22 cellular contexts compared by ENCODE assay signal in the genomic region with DNA sequence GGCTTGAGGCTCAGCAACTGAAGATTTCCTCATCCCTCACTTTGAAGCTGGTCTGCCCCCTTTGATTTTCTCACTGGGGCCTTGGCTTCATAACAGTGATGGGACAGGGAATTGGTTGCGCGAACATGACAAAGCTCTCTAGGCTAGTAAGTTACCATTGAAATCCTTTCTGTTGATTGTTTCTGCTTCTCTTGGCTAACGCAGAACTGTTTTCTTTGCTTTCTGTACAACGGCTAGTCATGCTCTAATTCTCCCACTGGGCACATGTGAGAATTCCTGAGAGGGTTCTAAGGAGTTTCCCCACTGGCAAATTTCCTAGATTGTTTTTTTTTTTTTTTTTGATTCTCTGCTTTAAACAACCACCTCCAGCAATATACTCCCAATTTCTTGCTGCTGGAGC.
DNase-seq lines count a peak whose midpoint lies in the region; ATAC-seq and TF ChIP-seq lines count a peak whose summit lies in the region.
"Had no signal": no experiment of that assay in that cellular context is flagged by ENCODE, and none has a peak within 500 bp of the region (broad histone marks: within the 10 kb centered on the region; RNA-seq: fewer than 3 reads in every experiment).

No MANE protein-coding gene starts in this region.

- no peaks in the 10 kb centered on the region for H3K36me3 Mint-ChIP-seq in chondrocyte (ENCODE audit: low read depth)
- H3K36me3 Mint-ChIP-seq: activated naive CD4-positive, alpha-beta T cell treated with anti-CD3 and anti-CD28 coated beads, Interleukin-2, amount 10 ng/mL, durations not matched to agents 7 days and 5 days; CD8-positive, alpha-beta memory T cell had no signal

- H3K4me3 ChIP-seq in ACC112 (ENCODE audit: low read depth, low read length): no peak overlapping the region
- no peak overlapping the region for H3K4me3 ChIP-seq in ascending aorta
- H3K4me3 ChIP-seq: esophagus squamous epithelium had no signal

- H3K27ac ChIP-seq in ACC112 (ENCODE audit: low read depth, low read length) (peak overlapping the region; percentile 60), ascending aorta (no peak overlapping the region)
- H3K27ac ChIP-seq: esophagus squamous epithelium, HL-60, RWPE1 had no signal

- DNase-seq in GM03348 (ENCODE audit: low spot score) (peak; percentile 51), chondrocyte (ENCODE audit: low spot score) (no peak), kidney glomerular epithelial cell (lab: John Stamatoyannopoulos, UW) (peak; percentile 30), ascending aorta (ENCODE audit: low spot score in 2 of 2) (no peak)
- no peak for DNase-seq in stimulated activated CD4-positive, alpha-beta T cell treated with anti-CD3 and anti-CD28 coated beads, Interleukin-2, amount 100 ng/mL, for 48 hours
- no peak for DNase-seq in activated T-cell treated with anti-CD3 and anti-CD28 coated beads, Interleukin-2, amount 50 U/mL, for 48 hours
- DNase-seq: activated CD4-positive, alpha-beta T cell treated with anti-CD3 and anti-CD28 coated beads, Interleukin-2, amount 50 U/mL, for 1 hour; activated naive CD4-positive, alpha-beta T cell treated with anti-CD3 and anti-CD28 coated beads, Interleukin-2, amount 10 ng/mL, durations not matched to agents 7 days and 5 days; CD8-positive, alpha-beta memory T cell; effector CD4-positive, alpha-beta T cell; esophagus squamous epithelium; H9; IMR-90; MM.1S; NCI-H187 treated with DMSO at 0.1 percent for 48 hours; stimulated activated naive CD8-positive, alpha-beta T cell treated with anti-CD3 and anti-CD28 coated beads, Interleukin-15, Interleukin-2, amounts not matched to agents 100 U/mL and 50 U/mL, for 24 hours; trophoblast cell had no signal

- H3K36me3 ChIP-seq in ACC112 (ENCODE audit: insufficient read depth, low read length) (no peaks in the 10 kb centered on the region), ascending aorta (no peaks in the 10 kb centered on the region)
- H3K36me3 ChIP-seq: esophagus squamous epithelium had no signal

- H3K27ac Mint-ChIP-seq in chondrocyte (ENCODE audit: unreplicated experiment): peak overlapping the region; percentile 85
- H3K27ac Mint-ChIP-seq: activated naive CD4-positive, alpha-beta T cell treated with anti-CD3 and anti-CD28 coated beads, Interleukin-2, amount 10 ng/mL, durations not matched to agents 7 days and 5 days; CD8-positive, alpha-beta memory T cell; H9 had no signal

- no peak overlapping the region for H3K4me3 Mint-ChIP-seq in chondrocyte (ENCODE audit: unreplicated experiment)
- H3K4me3 Mint-ChIP-seq: activated naive CD4-positive, alpha-beta T cell treated with anti-CD3 and anti-CD28 coated beads, Interleukin-2, amount 10 ng/mL, durations not matched to agents 7 days and 5 days; CD8-positive, alpha-beta memory T cell; H9; neural crest cell had no signal

- H2AFZ ChIP-seq in ACC112 (ENCODE audit: low read length, unreplicated experiment): no peak overlapping the region

- no peak for TF ChIP-seq CTCF in chondrocyte (IDR thresholded peaks at IDR 0.05)
- TF ChIP-seq CTCF in ascending aorta (IDR thresholded peaks at IDR 0.05): no peak

- no peaks in the 10 kb centered on the region for H3K27me3 Mint-ChIP-seq in chondrocyte (ENCODE audit: low read depth)
- H3K27me3 Mint-ChIP-seq: activated naive CD4-positive, alpha-beta T cell treated with anti-CD3 and anti-CD28 coated beads, Interleukin-2, amount 10 ng/mL, durations not matched to agents 7 days and 5 days; CD8-positive, alpha-beta memory T cell had no signal

- H3K27me3 ChIP-seq in ACC112 (ENCODE audit: insufficient read depth, low read length) (no peaks in the 10 kb centered on the region), ascending aorta (no peaks in the 10 kb centered on the region)
- H3K27me3 ChIP-seq: esophagus squamous epithelium had no signal

- H3K4me1 Mint-ChIP-seq in chondrocyte (ENCODE audit: low read depth): peaks cover 9% of the 10 kb centered on the region
- H3K4me1 Mint-ChIP-seq: activated naive CD4-positive, alpha-beta T cell treated with anti-CD3 and anti-CD28 coated beads, Interleukin-2, amount 10 ng/mL, durations not matched to agents 7 days and 5 days; CD8-positive, alpha-beta memory T cell; neural crest cell had no signal

- H3K9me3 ChIP-seq in ascending aorta: no peaks in the 10 kb centered on the region
- H3K9me3 ChIP-seq: esophagus squamous epithelium had no signal

- peaks cover 27% of the 10 kb centered on the region for H3K4me1 ChIP-seq in ACC112 (ENCODE audit: control insufficient read depth, insufficient read depth, low read length, unreplicated experiment)
- H3K4me1 ChIP-seq in ascending aorta: peaks cover 0 to 3% of the 10 kb centered on the region in 2 donors

- no peaks in the 10 kb centered on the region for H3K79me2 ChIP-seq in ACC112 (ENCODE audit: control insufficient read depth, insufficient read depth, low read length, unreplicated experiment)

- intact Hi-C loops in ascending aorta (cut with DNase I): no loop called here

- ATAC-seq in HG02610 (IDR thresholded peaks at IDR 0.05; ENCODE audit: unreplicated experiment): no peak
- ATAC-seq: stimulated activated naive CD8-positive, alpha-beta T cell treated with anti-CD3 and anti-CD28 coated beads, Interleukin-15, Interleukin-2, amounts not matched to agents 100 U/mL and 50 U/mL, for 24 hours had no signal

- H3K9me3 Mint-ChIP-seq in chondrocyte (ENCODE audit: low read depth): no peaks in the 10 kb centered on the region

Comparison
In these comparisons a context has a peak if more than half of its experiments do, and no peak if none do; other contexts are left out.
1. DNase-seq: peak in GM03348 (single experiment) and kidney glomerular epithelial cell (single experiment); none in chondrocyte (single experiment), stimulated activated CD4-positive, alpha-beta T cell treated with anti-CD3 and anti-CD28 coated beads, Interleukin-2, amount 100 ng/mL, for 48 hours (0 of 2), activated T-cell treated with anti-CD3 and anti-CD28 coated beads, Interleukin-2, amount 50 U/mL, for 48 hours (0 of 2) and ascending aorta (0 of 2).